In the genomic region with DNA sequence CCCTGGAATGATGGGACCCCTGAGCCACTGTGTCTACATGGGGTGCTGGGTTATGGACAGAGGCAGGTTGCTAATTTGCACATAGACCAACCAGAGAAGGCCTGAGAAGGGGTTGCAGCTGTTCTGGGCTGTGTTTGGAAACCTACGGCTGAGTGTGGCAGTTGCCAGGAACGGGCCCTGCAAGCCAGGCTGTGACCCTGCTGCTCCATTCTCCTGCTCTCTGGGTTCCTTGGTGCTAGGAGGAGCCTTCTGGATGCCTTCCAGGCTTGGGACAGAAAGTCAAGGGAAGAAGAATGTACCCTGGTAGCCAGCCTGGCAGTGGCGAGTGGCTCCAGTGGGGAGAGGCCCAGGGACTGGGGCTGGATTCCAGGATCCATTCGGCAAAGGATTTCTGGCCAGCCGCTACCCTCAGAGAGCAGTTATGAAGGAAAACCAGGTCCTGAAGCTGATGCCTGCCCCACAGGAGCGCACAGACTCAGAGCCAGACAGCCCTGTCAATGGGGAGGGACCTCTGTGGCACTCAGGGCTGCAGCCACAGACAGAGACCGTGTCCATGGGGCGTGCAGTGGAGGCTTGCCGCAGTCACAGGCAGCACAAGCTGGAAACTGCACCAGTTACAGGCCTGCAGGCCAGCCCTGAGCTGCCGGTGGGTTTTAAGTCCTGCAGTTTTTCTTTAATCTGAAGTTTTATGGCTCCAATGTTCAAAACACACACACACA, we compare ENCODE assay signal across 4 cellular contexts.
A peak's percentile ranks its signal among the peaks of the same experiment; 100 is the strongest.
TF ChIP-seq lines count a peak whose summit lies in the region.

No MANE protein-coding gene starts in this region.

TF ChIP-seq in SK-N-SH treated with all-trans-retinoic acid at 6 μM for 48 hours, 23 proteins besides CTCF, POLR2A, EP300 and RAD21 (continues in another document):
- TF ChIP-seq, protein P1, sequence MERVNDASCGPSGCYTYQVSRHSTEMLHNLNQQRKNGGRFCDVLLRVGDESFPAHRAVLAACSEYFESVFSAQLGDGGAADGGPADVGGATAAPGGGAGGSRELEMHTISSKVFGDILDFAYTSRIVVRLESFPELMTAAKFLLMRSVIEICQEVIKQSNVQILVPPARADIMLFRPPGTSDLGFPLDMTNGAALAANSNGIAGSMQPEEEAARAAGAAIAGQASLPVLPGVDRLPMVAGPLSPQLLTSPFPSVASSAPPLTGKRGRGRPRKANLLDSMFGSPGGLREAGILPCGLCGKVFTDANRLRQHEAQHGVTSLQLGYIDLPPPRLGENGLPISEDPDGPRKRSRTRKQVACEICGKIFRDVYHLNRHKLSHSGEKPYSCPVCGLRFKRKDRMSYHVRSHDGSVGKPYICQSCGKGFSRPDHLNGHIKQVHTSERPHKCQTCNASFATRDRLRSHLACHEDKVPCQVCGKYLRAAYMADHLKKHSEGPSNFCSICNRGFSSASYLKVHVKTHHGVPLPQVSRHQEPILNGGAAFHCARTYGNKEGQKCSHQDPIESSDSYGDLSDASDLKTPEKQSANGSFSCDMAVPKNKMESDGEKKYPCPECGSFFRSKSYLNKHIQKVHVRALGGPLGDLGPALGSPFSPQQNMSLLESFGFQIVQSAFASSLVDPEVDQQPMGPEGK (CRISPR knock-in tag; IDR thresholded peaks at IDR 0.05; ENCODE audit: borderline replicate concordance) = no peak
- no peak for TF ChIP-seq BACH2 (CRISPR knock-in tag; IDR thresholded peaks at IDR 0.05; ENCODE audit: borderline replicate concordance)
- no peak for TF ChIP-seq ZNF70 (CRISPR knock-in tag; IDR thresholded peaks at IDR 0.05)
- TF ChIP-seq, protein P2, sequence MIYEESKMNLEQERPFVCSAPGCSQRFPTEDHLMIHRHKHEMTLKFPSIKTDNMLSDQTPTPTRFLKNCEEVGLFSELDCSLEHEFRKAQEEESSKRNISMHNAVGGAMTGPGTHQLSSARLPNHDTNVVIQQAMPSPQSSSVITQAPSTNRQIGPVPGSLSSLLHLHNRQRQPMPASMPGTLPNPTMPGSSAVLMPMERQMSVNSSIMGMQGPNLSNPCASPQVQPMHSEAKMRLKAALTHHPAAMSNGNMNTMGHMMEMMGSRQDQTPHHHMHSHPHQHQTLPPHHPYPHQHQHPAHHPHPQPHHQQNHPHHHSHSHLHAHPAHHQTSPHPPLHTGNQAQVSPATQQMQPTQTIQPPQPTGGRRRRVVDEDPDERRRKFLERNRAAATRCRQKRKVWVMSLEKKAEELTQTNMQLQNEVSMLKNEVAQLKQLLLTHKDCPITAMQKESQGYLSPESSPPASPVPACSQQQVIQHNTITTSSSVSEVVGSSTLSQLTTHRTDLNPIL (CRISPR knock-in tag; IDR thresholded peaks at IDR 0.05; ENCODE audit: low read depth) = no peak
- TF ChIP-seq, protein P3, sequence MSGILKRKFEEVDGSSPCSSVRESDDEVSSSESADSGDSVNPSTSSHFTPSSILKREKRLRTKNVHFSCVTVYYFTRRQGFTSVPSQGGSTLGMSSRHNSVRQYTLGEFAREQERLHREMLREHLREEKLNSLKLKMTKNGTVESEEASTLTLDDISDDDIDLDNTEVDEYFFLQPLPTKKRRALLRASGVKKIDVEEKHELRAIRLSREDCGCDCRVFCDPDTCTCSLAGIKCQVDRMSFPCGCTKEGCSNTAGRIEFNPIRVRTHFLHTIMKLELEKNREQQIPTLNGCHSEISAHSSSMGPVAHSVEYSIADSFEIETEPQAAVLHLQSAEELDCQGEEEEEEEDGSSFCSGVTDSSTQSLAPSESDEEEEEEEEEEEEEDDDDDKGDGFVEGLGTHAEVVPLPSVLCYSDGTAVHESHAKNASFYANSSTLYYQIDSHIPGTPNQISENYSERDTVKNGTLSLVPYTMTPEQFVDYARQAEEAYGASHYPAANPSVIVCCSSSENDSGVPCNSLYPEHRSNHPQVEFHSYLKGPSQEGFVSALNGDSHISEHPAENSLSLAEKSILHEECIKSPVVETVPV (CRISPR knock-in tag; IDR thresholded peaks at IDR 0.05) = no peak
- TF ChIP-seq ZFP3 (CRISPR knock-in tag; IDR thresholded peaks at IDR 0.05) = no peak
- no peak for TF ChIP-seq GLIS3 (CRISPR knock-in tag; IDR thresholded peaks at IDR 0.05)

TF ChIP-seq in SK-N-SH, 30 proteins besides CTCF, POLR2A, EP300 and RAD21 (continues in another document):
- TF ChIP-seq JUND (IDR thresholded peaks at IDR 0.05) (no peak), TEAD4 (IDR thresholded peaks at IDR 0.05; ENCODE audit: borderline replicate concordance, insufficient read depth) (no peak), RFX5 (IDR thresholded peaks at IDR 0.05; ENCODE audit: low read length) (no peak), CHD2 (IDR thresholded peaks at IDR 0.05; ENCODE audit: low read length, partially characterized antibody) (no peak), FOXJ3 (CRISPR knock-in tag; IDR thresholded peaks at IDR 0.05) (no peak)
- TF ChIP-seq, protein P4, sequence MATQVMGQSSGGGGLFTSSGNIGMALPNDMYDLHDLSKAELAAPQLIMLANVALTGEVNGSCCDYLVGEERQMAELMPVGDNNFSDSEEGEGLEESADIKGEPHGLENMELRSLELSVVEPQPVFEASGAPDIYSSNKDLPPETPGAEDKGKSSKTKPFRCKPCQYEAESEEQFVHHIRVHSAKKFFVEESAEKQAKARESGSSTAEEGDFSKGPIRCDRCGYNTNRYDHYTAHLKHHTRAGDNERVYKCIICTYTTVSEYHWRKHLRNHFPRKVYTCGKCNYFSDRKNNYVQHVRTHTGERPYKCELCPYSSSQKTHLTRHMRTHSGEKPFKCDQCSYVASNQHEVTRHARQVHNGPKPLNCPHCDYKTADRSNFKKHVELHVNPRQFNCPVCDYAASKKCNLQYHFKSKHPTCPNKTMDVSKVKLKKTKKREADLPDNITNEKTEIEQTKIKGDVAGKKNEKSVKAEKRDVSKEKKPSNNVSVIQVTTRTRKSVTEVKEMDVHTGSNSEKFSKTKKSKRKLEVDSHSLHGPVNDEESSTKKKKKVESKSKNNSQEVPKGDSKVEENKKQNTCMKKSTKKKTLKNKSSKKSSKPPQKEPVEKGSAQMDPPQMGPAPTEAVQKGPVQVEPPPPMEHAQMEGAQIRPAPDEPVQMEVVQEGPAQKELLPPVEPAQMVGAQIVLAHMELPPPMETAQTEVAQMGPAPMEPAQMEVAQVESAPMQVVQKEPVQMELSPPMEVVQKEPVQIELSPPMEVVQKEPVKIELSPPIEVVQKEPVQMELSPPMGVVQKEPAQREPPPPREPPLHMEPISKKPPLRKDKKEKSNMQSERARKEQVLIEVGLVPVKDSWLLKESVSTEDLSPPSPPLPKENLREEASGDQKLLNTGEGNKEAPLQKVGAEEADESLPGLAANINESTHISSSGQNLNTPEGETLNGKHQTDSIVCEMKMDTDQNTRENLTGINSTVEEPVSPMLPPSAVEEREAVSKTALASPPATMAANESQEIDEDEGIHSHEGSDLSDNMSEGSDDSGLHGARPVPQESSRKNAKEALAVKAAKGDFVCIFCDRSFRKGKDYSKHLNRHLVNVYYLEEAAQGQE (IDR thresholded peaks at IDR 0.05; ENCODE audit: low read depth, low read length) = no peak
- TF ChIP-seq, protein P5, sequence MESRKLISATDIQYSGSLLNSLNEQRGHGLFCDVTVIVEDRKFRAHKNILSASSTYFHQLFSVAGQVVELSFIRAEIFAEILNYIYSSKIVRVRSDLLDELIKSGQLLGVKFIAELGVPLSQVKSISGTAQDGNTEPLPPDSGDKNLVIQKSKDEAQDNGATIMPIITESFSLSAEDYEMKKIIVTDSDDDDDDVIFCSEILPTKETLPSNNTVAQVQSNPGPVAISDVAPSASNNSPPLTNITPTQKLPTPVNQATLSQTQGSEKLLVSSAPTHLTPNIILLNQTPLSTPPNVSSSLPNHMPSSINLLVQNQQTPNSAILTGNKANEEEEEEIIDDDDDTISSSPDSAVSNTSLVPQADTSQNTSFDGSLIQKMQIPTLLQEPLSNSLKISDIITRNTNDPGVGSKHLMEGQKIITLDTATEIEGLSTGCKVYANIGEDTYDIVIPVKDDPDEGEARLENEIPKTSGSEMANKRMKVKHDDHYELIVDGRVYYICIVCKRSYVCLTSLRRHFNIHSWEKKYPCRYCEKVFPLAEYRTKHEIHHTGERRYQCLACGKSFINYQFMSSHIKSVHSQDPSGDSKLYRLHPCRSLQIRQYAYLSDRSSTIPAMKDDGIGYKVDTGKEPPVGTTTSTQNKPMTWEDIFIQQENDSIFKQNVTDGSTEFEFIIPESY (IDR thresholded peaks at IDR 0.05; ENCODE audit: borderline replicate concordance, low read depth) = no peak

TF ChIP-seq in K562, 482 proteins besides CTCF, POLR2A, EP300 and RAD21 (continues in another document):
- no peak for TF ChIP-seq PCBP2 (IDR thresholded peaks at IDR 0.05; ENCODE audit: low read depth, low read length, poor library complexity, severe bottlenecking)
- TF ChIP-seq ZZZ3 (IDR thresholded peaks at IDR 0.05) = no peak
- TF ChIP-seq, protein P6, sequence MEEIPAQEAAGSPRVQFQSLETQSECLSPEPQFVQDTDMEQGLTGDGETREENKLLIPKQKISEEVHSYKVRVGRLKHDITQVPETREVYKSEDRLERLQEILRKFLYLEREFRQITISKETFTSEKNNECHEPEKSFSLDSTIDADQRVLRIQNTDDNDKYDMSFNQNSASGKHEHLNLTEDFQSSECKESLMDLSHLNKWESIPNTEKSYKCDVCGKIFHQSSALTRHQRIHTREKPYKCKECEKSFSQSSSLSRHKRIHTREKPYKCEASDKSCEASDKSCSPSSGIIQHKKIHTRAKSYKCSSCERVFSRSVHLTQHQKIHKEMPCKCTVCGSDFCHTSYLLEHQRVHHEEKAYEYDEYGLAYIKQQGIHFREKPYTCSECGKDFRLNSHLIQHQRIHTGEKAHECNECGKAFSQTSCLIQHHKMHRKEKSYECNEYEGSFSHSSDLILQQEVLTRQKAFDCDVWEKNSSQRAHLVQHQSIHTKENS (CRISPR knock-in tag; IDR thresholded peaks at IDR 0.05) = no peak
- no peak for TF ChIP-seq SMAD2 (IDR thresholded peaks at IDR 0.05; ENCODE audit: low read depth, low read length)
- TF ChIP-seq PTRF (tag; IDR thresholded peaks at IDR 0.05) = no peak
- no peak for TF ChIP-seq PHB (CRISPR knock-in tag; IDR thresholded peaks at IDR 0.05)

TF ChIP-seq in HepG2, 621 proteins besides CTCF, POLR2A, EP300 and RAD21:
- TF ChIP-seq, protein P7, sequence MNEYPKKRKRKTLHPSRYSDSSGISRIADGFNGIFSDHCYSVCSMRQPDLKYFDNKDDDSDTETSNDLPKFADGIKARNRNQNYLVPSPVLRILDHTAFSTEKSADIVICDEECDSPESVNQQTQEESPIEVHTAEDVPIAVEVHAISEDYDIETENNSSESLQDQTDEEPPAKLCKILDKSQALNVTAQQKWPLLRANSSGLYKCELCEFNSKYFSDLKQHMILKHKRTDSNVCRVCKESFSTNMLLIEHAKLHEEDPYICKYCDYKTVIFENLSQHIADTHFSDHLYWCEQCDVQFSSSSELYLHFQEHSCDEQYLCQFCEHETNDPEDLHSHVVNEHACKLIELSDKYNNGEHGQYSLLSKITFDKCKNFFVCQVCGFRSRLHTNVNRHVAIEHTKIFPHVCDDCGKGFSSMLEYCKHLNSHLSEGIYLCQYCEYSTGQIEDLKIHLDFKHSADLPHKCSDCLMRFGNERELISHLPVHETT (CRISPR knock-in tag; conservative IDR thresholded peaks at IDR 0.05) = no peak
- peak; percentile 73 for TF ChIP-seq AGO2 (optimal IDR thresholded peaks at IDR 0.05; ENCODE audit: low read depth, low read length)
- TF ChIP-seq, protein P8, sequence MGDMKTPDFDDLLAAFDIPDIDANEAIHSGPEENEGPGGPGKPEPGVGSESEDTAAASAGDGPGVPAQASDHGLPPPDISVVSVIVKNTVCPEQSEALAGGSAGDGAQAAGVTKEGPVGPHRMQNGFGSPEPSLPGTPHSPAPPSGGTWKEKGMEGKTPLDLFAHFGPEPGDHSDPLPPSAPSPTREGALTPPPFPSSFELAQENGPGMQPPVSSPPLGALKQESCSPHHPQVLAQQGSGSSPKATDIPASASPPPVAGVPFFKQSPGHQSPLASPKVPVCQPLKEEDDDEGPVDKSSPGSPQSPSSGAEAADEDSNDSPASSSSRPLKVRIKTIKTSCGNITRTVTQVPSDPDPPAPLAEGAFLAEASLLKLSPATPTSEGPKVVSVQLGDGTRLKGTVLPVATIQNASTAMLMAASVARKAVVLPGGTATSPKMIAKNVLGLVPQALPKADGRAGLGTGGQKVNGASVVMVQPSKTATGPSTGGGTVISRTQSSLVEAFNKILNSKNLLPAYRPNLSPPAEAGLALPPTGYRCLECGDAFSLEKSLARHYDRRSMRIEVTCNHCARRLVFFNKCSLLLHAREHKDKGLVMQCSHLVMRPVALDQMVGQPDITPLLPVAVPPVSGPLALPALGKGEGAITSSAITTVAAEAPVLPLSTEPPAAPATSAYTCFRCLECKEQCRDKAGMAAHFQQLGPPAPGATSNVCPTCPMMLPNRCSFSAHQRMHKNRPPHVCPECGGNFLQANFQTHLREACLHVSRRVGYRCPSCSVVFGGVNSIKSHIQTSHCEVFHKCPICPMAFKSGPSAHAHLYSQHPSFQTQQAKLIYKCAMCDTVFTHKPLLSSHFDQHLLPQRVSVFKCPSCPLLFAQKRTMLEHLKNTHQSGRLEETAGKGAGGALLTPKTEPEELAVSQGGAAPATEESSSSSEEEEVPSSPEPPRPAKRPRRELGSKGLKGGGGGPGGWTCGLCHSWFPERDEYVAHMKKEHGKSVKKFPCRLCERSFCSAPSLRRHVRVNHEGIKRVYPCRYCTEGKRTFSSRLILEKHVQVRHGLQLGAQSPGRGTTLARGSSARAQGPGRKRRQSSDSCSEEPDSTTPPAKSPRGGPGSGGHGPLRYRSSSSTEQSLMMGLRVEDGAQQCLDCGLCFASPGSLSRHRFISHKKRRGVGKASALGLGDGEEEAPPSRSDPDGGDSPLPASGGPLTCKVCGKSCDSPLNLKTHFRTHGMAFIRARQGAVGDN (CRISPR knock-in tag; IDR thresholded peaks at IDR 0.05) = 0 out of 2 replicates have a peak, but pooled peaks have one; percentile 9
TF ChIP-seq in HepG2: peak in this region for 2.
